Comparison of ENCODE assay signal across 8 cellular contexts in the genomic region with DNA sequence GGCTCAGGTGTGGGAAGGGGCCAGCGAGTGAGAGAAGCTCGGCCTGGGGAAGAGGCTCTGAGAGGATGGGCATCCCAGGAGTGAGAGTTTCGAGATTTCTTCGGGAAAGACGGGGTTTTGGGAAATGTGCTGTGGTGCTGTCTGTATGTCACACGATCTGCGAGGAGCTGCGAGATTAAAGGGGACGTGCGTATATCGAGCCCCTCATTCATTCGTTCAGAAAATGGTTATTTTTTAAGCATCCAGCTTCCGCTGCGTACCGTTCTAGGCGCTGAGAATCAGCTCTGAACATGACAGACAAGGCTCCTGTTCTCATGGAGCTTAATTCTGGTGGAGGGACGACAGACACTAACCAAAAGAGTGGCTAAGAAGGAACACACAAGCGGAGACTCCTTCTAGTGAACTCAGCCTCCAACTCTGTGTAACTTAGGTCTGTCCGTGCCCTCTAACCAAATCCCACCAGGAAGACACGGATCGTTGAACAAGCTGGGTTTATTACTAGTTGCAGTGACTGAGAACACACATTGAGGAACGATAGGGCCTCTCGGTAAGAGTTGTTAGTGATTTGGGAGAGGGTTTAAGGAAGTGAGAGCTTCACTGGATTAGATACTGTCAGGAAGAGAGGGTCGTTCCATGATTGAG. TPM values are rescaled to one million over a fixed set of nuclear protein-coding genes. Genes with fewer than 3 reads are reported as not detected.
A peak's percentile ranks its signal among the peaks of the same experiment; 100 is the strongest.
DNase-seq lines count a peak whose midpoint lies in the region; ATAC-seq and TF ChIP-seq lines count a peak whose summit lies in the region.

No MANE protein-coding gene starts in this region.

- CTCF ChIA-PET in mammary epithelial cell (lab: Charles Lee; ENCODE audit: low non-redundant PET) = interaction anchor here (1.8 kb wide), 1 partner anchor 95 kb away, joined by 6 read pairs; no protein-coding TSS in a partner anchor

- no peaks in the 10 kb centered on the region for H3K27me3 ChIP-seq in mammary epithelial cell (ENCODE audit: insufficient read depth, low read length)
- no peaks in the 10 kb centered on the region for H3K27me3 ChIP-seq in right lobe of liver
- H3K27me3 ChIP-seq in thoracic aorta (replicated peaks; ENCODE audit: insufficient read depth) = no peaks in the 10 kb centered on the region

- H2AFZ ChIP-seq in mammary epithelial cell (ENCODE audit: low read depth, low read length) = peak overlapping the region; percentile 95

- peak overlapping the region; percentile 88 for H3K27ac ChIP-seq in mammary epithelial cell (ENCODE audit: insufficient read depth, low read depth, low read length)
- peak overlapping the region; percentile 96 to 100 (median 98) for H3K27ac ChIP-seq in right lobe of liver
- H3K27ac ChIP-seq in thoracic aorta = peak overlapping the region; percentile 95 to 97

- peaks cover 54% of the 10 kb centered on the region for H3K4me1 ChIP-seq in mammary epithelial cell (ENCODE audit: insufficient read depth, low read length)
- H3K4me1 ChIP-seq in right lobe of liver = peaks cover 0 to 29% (median 16%) of the 10 kb centered on the region in 4 donors
- peaks cover 26 to 39% of the 10 kb centered on the region in 2 donors for H3K4me1 ChIP-seq in thoracic aorta (ENCODE audit: control insufficient read depth in 1 of 2, low read depth in 2 of 2)

- intact Hi-C loops in mammary epithelial cell (cut with micrococcal nuclease) (loop anchor here (1.0 to 5.0 kb wide), 2 partner anchors 45 to 95 kb away; no protein-coding TSS in a partner anchor), right lobe of liver (cut with DNase I) (no loop called here)

- dilution Hi-C loops in mammary epithelial cell (cut with HindIII; ENCODE audit: low sequenced_read_pairs) = no loop called here

- no peaks in the 10 kb centered on the region for H3K36me3 ChIP-seq in mammary epithelial cell (ENCODE audit: insufficient read depth, low read length)
- no peaks in the 10 kb centered on the region for H3K36me3 ChIP-seq in right lobe of liver
- no peaks in the 10 kb centered on the region for H3K36me3 ChIP-seq in thoracic aorta

- peak overlapping the region; percentile 89 for H3K4me2 ChIP-seq in mammary epithelial cell (ENCODE audit: insufficient read depth, low read depth, low read length)

- no peak for TF ChIP-seq CTCF in NB4 (IDR thresholded peaks at IDR 0.05; ENCODE audit: low read depth, low read length)
- no peak for TF ChIP-seq CTCF in mammary epithelial cell (conservative IDR thresholded peaks at IDR 0.05 in 1 of 2, IDR thresholded peaks at IDR 0.05 in 1 of 2; ENCODE audit: extremely low read depth in 1 of 2, insufficient read depth in 1 of 2, low read depth in 1 of 2, low read length in 2 of 2)
- no peak for TF ChIP-seq CTCF in right lobe of liver (IDR thresholded peaks at IDR 0.05)
- TF ChIP-seq CTCF in thoracic aorta (IDR thresholded peaks at IDR 0.05) = no peak
- no peak for TF ChIP-seq CTCF in GM13977 (IDR thresholded peaks at IDR 0.05; ENCODE audit: extremely low read depth, insufficient read depth, missing control alignments)

- no peaks in the 10 kb centered on the region for H3K9me3 ChIP-seq in mammary epithelial cell (replicated peaks; ENCODE audit: insufficient read depth, low read length)
- H3K9me3 ChIP-seq in right lobe of liver = no peaks in the 10 kb centered on the region
- H3K9me3 ChIP-seq in thoracic aorta = no peaks in the 10 kb centered on the region

- in situ Hi-C loops in mammary epithelial cell (cut with MboI; ENCODE audit: low sequenced_read_pairs in 2 of 2) (no loop called here), GM13977 (cut with MboI; ENCODE audit: low pct_unique_long_range_greater_than_20kb, low sequenced_read_pairs, unreplicated experiment) (no loop called here)

- BruUV-seq in mammary epithelial cell (replicated peaks; lab: Mats Ljungman, UMichigan) = TSS peak; percentile 74

- peaks cover 49% of the 10 kb centered on the region for H3K79me2 ChIP-seq in mammary epithelial cell (ENCODE audit: insufficient read depth, low read length)

- peak overlapping the region; percentile 87 for H3K9ac ChIP-seq in mammary epithelial cell (ENCODE audit: insufficient read depth, low read length)

- H4K20me1 ChIP-seq in mammary epithelial cell (ENCODE audit: insufficient read depth, low read length) = no peaks in the 10 kb centered on the region

- TF ChIP-seq POLR2A in NB4 (IDR thresholded peaks at IDR 0.05; ENCODE audit: extremely low read depth, insufficient read length) (no peak), right lobe of liver (IDR thresholded peaks at IDR 0.05) (no peak)

- peak overlapping the region; percentile 90 for H3K4me3 ChIP-seq in NB4 (ENCODE audit: low read depth, low read length)
- peak overlapping the region; percentile 73 to 98 (median 77) for H3K4me3 ChIP-seq in mammary epithelial cell (replicated peaks in 1 of 3; ENCODE audit: insufficient read depth in 1 of 3, low read depth in 2 of 3, low read length in 3 of 3)
- peak overlapping the region; percentile 83 to 95 (median 87) for H3K4me3 ChIP-seq in right lobe of liver
- H3K4me3 ChIP-seq in thoracic aorta = peak overlapping the region; percentile 99

- DNase-seq in NCI-H82 (lab: John Stamatoyannopoulos, UW) = peak; percentile 36
- DNase-seq in NCI-H82 treated with DMSO at 0.1 percent for 48 hours (lab: John Stamatoyannopoulos, UW; ENCODE audit: unreplicated experiment) = no peak
- DNase-seq in NB4 (ENCODE audit: low read depth) = peak; percentile 31
- no peak for DNase-seq in mammary epithelial cell
- DNase-seq in right lobe of liver = no peak
- DNase-seq in thoracic aorta (ENCODE audit: low spot score) = no peak
- DNase-seq in GM13977 (ENCODE audit: low spot score) = no peak

- WGBS in mammary epithelial cell (ENCODE audit: low coverage, missing lambda C conversion rate) = 2% methylated on average over 22 of the region's 24 CpGs
- WGBS in right lobe of liver (ENCODE audit: insufficient coverage, low coverage, low lambda C conversion rate, missing lambda C conversion rate) = under 1% methylated on average over 24 of the region's 24 CpGs

- ATAC-seq in right lobe of liver = peak in 2 of 4 donors; percentile 7 to 38
- no peak for ATAC-seq in thoracic aorta (ENCODE audit: insufficient number of reproducible peaks, low FRiP score, low read depth)
- no peak for ATAC-seq in HG03095 (IDR thresholded peaks at IDR 0.05; ENCODE audit: unreplicated experiment)

RNA-seq across cellular contexts. Expression of a gene that starts 0.8 kb away (rescaled TPM):
- total RNA-seq in mammary epithelial cell (10 to 100 TPM; 39.2 to 62.0 TPM), right lobe of liver (10 to 100 TPM; 19.9 to 35.9 (median 28.4) TPM), thoracic aorta (10 to 100 TPM; 77.8 to 91.2 TPM)
- polyA plus RNA-seq in mammary epithelial cell = 21.2 TPM
- polyA minus RNA-seq in mammary epithelial cell = 61.3 TPM

Comparison
In these comparisons a context has a peak if more than half of its experiments do, and no peak if none do; other contexts are left out.
1. DNase-seq: peak in NCI-H82 (single experiment) and NB4 (single experiment); none in NCI-H82 treated with DMSO at 0.1 percent for 48 hours (single experiment), mammary epithelial cell (single experiment), right lobe of liver (0 of 3), thoracic aorta (single experiment) and GM13977 (single experiment).
2. Peak in every context shown above with its lines, with median percentiles within 50 percentile points of each other: H3K4me3 ChIP-seq and H3K27ac ChIP-seq.